In genomic region chr5:39420482-39421145, GRCh38 we compare ENCODE assay signal across 9 cellular contexts. TPM values are rescaled to one million over a fixed set of nuclear protein-coding genes. Genes with fewer than 3 reads are reported as not detected.
DNase-seq lines count a peak whose midpoint lies in the region; ATAC-seq and TF ChIP-seq lines count a peak whose summit lies in the region.
"Had no signal": no experiment of that assay in that cellular context is flagged by ENCODE, and none has a peak within 500 bp of the region (broad histone marks: within the 10 kb centered on the region; RNA-seq: fewer than 3 reads in every experiment).

No MANE protein-coding gene starts in this region.

- intact Hi-C loops in left lung (cut with DNase I): loop anchor here in 1 of 2 donors (10.0 kb wide), 1 partner anchor 84 kb away; no protein-coding TSS in a partner anchor

- no peaks in the 10 kb centered on the region for H3K36me3 Mint-ChIP-seq in activated CD8-positive, alpha-beta memory T cell treated with anti-CD3 and anti-CD28 coated beads, Interleukin-2, amount 10 ng/mL, durations not matched to agents 7 days and 5 days

- H3K27ac ChIP-seq in left lung: peak overlapping the region; percentile 87 to 90
- H3K27ac ChIP-seq in substantia nigra (ENCODE audit: low read depth, low read length, poor library complexity, severe bottlenecking): no peak overlapping the region

- no peak overlapping the region for H3K4me3 Mint-ChIP-seq in activated CD8-positive, alpha-beta memory T cell treated with anti-CD3 and anti-CD28 coated beads, Interleukin-2, amount 10 ng/mL, durations not matched to agents 7 days and 5 days
- H3K4me3 Mint-ChIP-seq: activated CD4-positive, alpha-beta T cell treated with anti-CD3 and anti-CD28 coated beads, Interleukin-2, amount 10 ng/mL, durations not matched to agents 24 days and 14 days had no signal

- DNase-seq in HS-27A (ENCODE audit: low read depth): peak; percentile 94
- peak; percentile 67 for DNase-seq in choroid plexus epithelial cell (ENCODE audit: low read depth)
- peak in 1 of 2 donors; percentile 73 for DNase-seq in left lung
- DNase-seq in substantia nigra (lab: John Stamatoyannopoulos, UW): peak in 27 of 49 donors; percentile 4 to 54 (median 21)
- DNase-seq in activated CD8-positive, alpha-beta memory T cell treated with anti-CD3 and anti-CD28 coated beads, Interleukin-2, amount 10 ng/mL, durations not matched to agents 7 days and 5 days: no peak
- no peak for DNase-seq in NCI-H82 (lab: John Stamatoyannopoulos, UW)
- no peak for DNase-seq in DMS153 treated with DMSO at 0.1 percent for 48 hours (lab: John Stamatoyannopoulos, UW; ENCODE audit: unreplicated experiment)
- DNase-seq: activated CD4-positive, alpha-beta T cell treated with anti-CD3 and anti-CD28 coated beads, Interleukin-2, amount 10 ng/mL, durations not matched to agents 24 days and 14 days had no signal

- CTCF ChIA-PET in activated CD8-positive, alpha-beta memory T cell treated with anti-CD3 and anti-CD28 coated beads, Interleukin-2, amount 10 ng/mL, durations not matched to agents 7 days and 5 days (lab: Charles Lee): interaction anchor here (1.2 kb wide), 1 partner anchor 45 kb away, joined by 5 read pairs; no protein-coding TSS in a partner anchor

- ATAC-seq in left lung (peak; percentile 16), GM18868 (IDR thresholded peaks at IDR 0.05; ENCODE audit: unreplicated experiment) (no peak)
- no peak for ATAC-seq in activated CD8-positive, alpha-beta memory T cell treated with anti-CD3 and anti-CD28 coated beads, Interleukin-2, amount 10 ng/mL, durations not matched to agents 7 days and 5 days

- peaks cover 18 to 58% of the 10 kb centered on the region in 2 donors for H3K4me1 ChIP-seq in left lung

- no peak overlapping the region for H3K27ac Mint-ChIP-seq in activated CD8-positive, alpha-beta memory T cell treated with anti-CD3 and anti-CD28 coated beads, Interleukin-2, amount 10 ng/mL, durations not matched to agents 7 days and 5 days
- H3K27ac Mint-ChIP-seq: activated CD4-positive, alpha-beta T cell treated with anti-CD3 and anti-CD28 coated beads, Interleukin-2, amount 10 ng/mL, durations not matched to agents 24 days and 14 days had no signal

- H3K4me3 ChIP-seq in choroid plexus epithelial cell (ENCODE audit: low read depth, low read length) (peak overlapping the region; percentile 35), left lung (peak overlapping the region in 1 of 2 donors; percentile 55)

- peaks cover 44% of the 10 kb centered on the region for H3K27me3 Mint-ChIP-seq in activated CD8-positive, alpha-beta memory T cell treated with anti-CD3 and anti-CD28 coated beads, Interleukin-2, amount 10 ng/mL, durations not matched to agents 7 days and 5 days

- H3K27me3 ChIP-seq in left lung: peaks cover 0 to 5% of the 10 kb centered on the region in 2 donors

- H3K9me3 ChIP-seq in left lung: no peaks in the 10 kb centered on the region

- no peaks in the 10 kb centered on the region for H3K9me3 Mint-ChIP-seq in activated CD8-positive, alpha-beta memory T cell treated with anti-CD3 and anti-CD28 coated beads, Interleukin-2, amount 10 ng/mL, durations not matched to agents 7 days and 5 days (ENCODE audit: low read depth)
- H3K9me3 Mint-ChIP-seq: activated CD4-positive, alpha-beta T cell treated with anti-CD3 and anti-CD28 coated beads, Interleukin-2, amount 10 ng/mL, durations not matched to agents 24 days and 14 days had no signal

- H3K36me3 ChIP-seq in left lung: no peaks in the 10 kb centered on the region

- TF ChIP-seq CTCF in choroid plexus epithelial cell (conservative IDR thresholded peaks at IDR 0.05; ENCODE audit: low read depth, low read length) (no peak), left lung (IDR thresholded peaks at IDR 0.05) (no peak)

- H3K4me1 Mint-ChIP-seq in activated CD8-positive, alpha-beta memory T cell treated with anti-CD3 and anti-CD28 coated beads, Interleukin-2, amount 10 ng/mL, durations not matched to agents 7 days and 5 days: peaks cover 10% of the 10 kb centered on the region

RNA-seq across cellular contexts. Expression of gene DAB2, which starts 4.2 kb away (rescaled TPM):
- 100 to 1,000 TPM; 159 to 162 TPM for total RNA-seq in left lung
- not detected for total RNA-seq in activated CD8-positive, alpha-beta memory T cell treated with anti-CD3 and anti-CD28 coated beads, Interleukin-2, amount 10 ng/mL, durations not matched to agents 7 days and 5 days
- total RNA-seq: activated CD4-positive, alpha-beta T cell treated with anti-CD3 and anti-CD28 coated beads, Interleukin-2, amount 10 ng/mL, durations not matched to agents 24 days and 14 days had no signal

RNA-seq across cellular contexts. Expression of gene C9, which starts 56.3 kb away (rescaled TPM):
- under 1 TPM in 1 of 2 donors, not detected in 1; 0.58 TPM for total RNA-seq in left lung
- not detected for total RNA-seq in activated CD8-positive, alpha-beta memory T cell treated with anti-CD3 and anti-CD28 coated beads, Interleukin-2, amount 10 ng/mL, durations not matched to agents 7 days and 5 days
- total RNA-seq: activated CD4-positive, alpha-beta T cell treated with anti-CD3 and anti-CD28 coated beads, Interleukin-2, amount 10 ng/mL, durations not matched to agents 24 days and 14 days had no signal

Comparison
In these comparisons a context has a peak if more than half of its experiments do, and no peak if none do; other contexts are left out.
1. DNase-seq: peak in HS-27A (single experiment), choroid plexus epithelial cell (single experiment) and substantia nigra (27 of 49); none in activated CD8-positive, alpha-beta memory T cell treated with anti-CD3 and anti-CD28 coated beads, Interleukin-2, amount 10 ng/mL, durations not matched to agents 7 days and 5 days (single experiment), NCI-H82 (single experiment) and DMS153 treated with DMSO at 0.1 percent for 48 hours (single experiment).
2. RNA of gene DAB2, which starts 4.2 kb away (total RNA-seq): 159 to 162 TPM in left lung; not detected in activated CD8-positive, alpha-beta memory T cell treated with anti-CD3 and anti-CD28 coated beads, Interleukin-2, amount 10 ng/mL, durations not matched to agents 7 days and 5 days; every median in the first group is over 100 times any median in the second.